ENCODE assay signal across 9 cellular contexts in the genomic region with DNA sequence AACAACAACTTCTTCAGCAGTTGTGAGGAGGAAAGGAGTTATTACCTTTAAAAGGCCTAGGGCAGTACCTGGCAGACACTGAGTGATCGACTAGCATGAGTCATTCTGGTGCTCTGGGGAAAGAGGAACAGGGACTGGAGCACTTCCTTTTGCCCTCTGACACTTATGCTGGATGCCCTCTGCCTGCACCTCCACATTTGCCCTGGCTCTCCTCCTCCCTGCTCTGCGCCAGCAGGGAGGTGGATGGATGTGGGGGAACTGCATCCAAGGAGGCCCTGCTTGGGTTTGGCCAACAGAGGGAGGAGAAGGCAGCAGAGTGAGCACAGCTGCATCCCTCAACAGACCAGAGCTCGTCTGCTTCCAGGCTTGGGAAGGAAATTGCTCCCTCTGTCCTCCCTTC.
DNase-seq lines count a peak whose midpoint lies in the region; ATAC-seq and TF ChIP-seq lines count a peak whose summit lies in the region.
"Had no signal": no experiment of that assay in that cellular context is flagged by ENCODE, and none has a peak within 500 bp of the region (broad histone marks: within the 10 kb centered on the region; RNA-seq: fewer than 3 reads in every experiment).

No MANE protein-coding gene starts in this region.

- H3K4me3 ChIP-seq in retinal pigment epithelial cell (ENCODE audit: low read length) = no peak overlapping the region

- peak; percentile 63 for DNase-seq in M059J (ENCODE audit: low read depth)
- DNase-seq in dermis blood vessel endothelial cell = peak; percentile 2
- DNase-seq in retinal pigment epithelial cell (ENCODE audit: low read depth) = no peak
- no peak for DNase-seq in central memory CD4-positive, alpha-beta T cell
- DNase-seq: activated effector memory CD4-positive, alpha-beta T cell treated with Interleukin-2 at 50 U/mL for 16 hours; NCI-H446 had no signal

- ATAC-seq in GM21576 (IDR thresholded peaks at IDR 0.05; ENCODE audit: unreplicated experiment) (peak; percentile 59), HG03135 (IDR thresholded peaks at IDR 0.05; ENCODE audit: unreplicated experiment) (no peak), GM21528 (IDR thresholded peaks at IDR 0.05; ENCODE audit: low FRiP score, unreplicated experiment) (no peak)

- peak; percentile 37 for TF ChIP-seq CTCF in retinal pigment epithelial cell (conservative IDR thresholded peaks at IDR 0.05; ENCODE audit: low read depth, low read length)

Comparison
In these comparisons a context has a peak if more than half of its experiments do, and no peak if none do; other contexts are left out.
1. DNase-seq: peak in M059J (single experiment) and dermis blood vessel endothelial cell (single experiment); none in retinal pigment epithelial cell (single experiment) and central memory CD4-positive, alpha-beta T cell (single experiment).